ENCODE assay signal across 8 cellular contexts in genomic region chr16:30805370-30806169, GRCh38. TPM values are rescaled to one million over a fixed set of nuclear protein-coding genes. Genes with fewer than 3 reads are reported as not detected.
A peak's percentile ranks its signal among the peaks of the same experiment; 100 is the strongest.
DNase-seq lines count a peak whose midpoint lies in the region; ATAC-seq and TF ChIP-seq lines count a peak whose summit lies in the region.

No MANE protein-coding gene starts in this region.

- H3K27me3 ChIP-seq in liver (ENCODE audit: control insufficient read depth in 4 of 4, insufficient read depth in 4 of 4, low read length in 3 of 4), result no peaks in the 10 kb centered on the region

- intact Hi-C loops in activated CD4-positive, alpha-beta memory T cell treated with anti-CD3 and anti-CD28 coated beads for 36 hours (cut with micrococcal nuclease), result loop anchor here (1.0 kb wide), 1 partner anchor 18 kb away; the partner anchor contains the start of gene ZNF629

- POLR2A ChIA-PET in activated CD4-positive, alpha-beta memory T cell treated with anti-CD3 and anti-CD28 coated beads for 36 hours (lab: Charles Lee), result interaction anchor here (0.7 to 1.5 kb wide), 6 partner anchors 9 to 96 kb away, joined by 3 to 18 read pairs (median 3); partner anchors contain the start of gene ZNF629

- TF ChIP-seq RAD21 in liver (IDR thresholded peaks at IDR 0.05), result peak in 1 of 2 donors; percentile 58

- H3K4me1 Mint-ChIP-seq in activated CD4-positive, alpha-beta memory T cell treated with anti-CD3 and anti-CD28 coated beads for 36 hours (ENCODE audit: low read depth), result peaks cover 14% of the 10 kb centered on the region

- CTCF ChIA-PET in activated CD4-positive, alpha-beta memory T cell treated with anti-CD3 and anti-CD28 coated beads for 36 hours (lab: Charles Lee), result interaction anchor here (0.8 to 3.0 kb wide), 8 partner anchors 9 to 376 kb away, joined by 3 to 34 read pairs (median 6); partner anchors contain the start of genes DCTPP1 and ZNF629

- peak overlapping the region; percentile 63 for H3K4me3 Mint-ChIP-seq in activated CD4-positive, alpha-beta memory T cell treated with anti-CD3 and anti-CD28 coated beads for 36 hours

- peak; percentile 96 for DNase-seq in AG20443 (ENCODE audit: low spot score)
- DNase-seq in NCI-H345 treated with DMSO at 0.1 percent for 48 hours (lab: John Stamatoyannopoulos, UW; ENCODE audit: unreplicated experiment), result peak; percentile 69
- DNase-seq in activated CD4-positive, alpha-beta memory T cell treated with anti-CD3 and anti-CD28 coated beads for 36 hours, result peak; percentile 66
- peak; percentile 90 for DNase-seq in ecto neural progenitor cell (ENCODE audit: low spot score)
- DNase-seq in stimulated activated CD4-positive, alpha-beta T cell treated with anti-CD3 and anti-CD28 coated beads, Interleukin-4, amount 100 ng/mL, for 1 hour, result peak; percentile 68
- no peak for DNase-seq in GM19240 (ENCODE audit: insufficient read length, low spot score)

- H3K4me1 ChIP-seq in liver (ENCODE audit: control insufficient read depth in 4 of 4, insufficient read depth in 4 of 4, low read length in 3 of 4), result peaks cover 5 to 13% (median 11%) of the 10 kb centered on the region in 4 donors

- H3K27ac Mint-ChIP-seq in activated CD4-positive, alpha-beta memory T cell treated with anti-CD3 and anti-CD28 coated beads for 36 hours, result peak overlapping the region; percentile 45

- peak overlapping the region; percentile 66 to 78 (median 74) for H3K4me3 ChIP-seq in liver (ENCODE audit: low read depth in 1 of 3, low read length in 3 of 3)

- H3K27ac ChIP-seq in liver (ENCODE audit: low read depth in 1 of 2, low read length in 2 of 2), result peak overlapping the region; percentile 68 to 84

- 3% methylated on average over 62 of the region's 62 CpGs for WGBS in liver

- H3K9me3 Mint-ChIP-seq in activated CD4-positive, alpha-beta memory T cell treated with anti-CD3 and anti-CD28 coated beads for 36 hours, result no peaks in the 10 kb centered on the region

- H3K9me3 ChIP-seq in liver (ENCODE audit: control insufficient read depth in 4 of 4, low read length in 3 of 4), result no peaks in the 10 kb centered on the region

- no peaks in the 10 kb centered on the region for H3K36me3 Mint-ChIP-seq in activated CD4-positive, alpha-beta memory T cell treated with anti-CD3 and anti-CD28 coated beads for 36 hours

- H3K27me3 Mint-ChIP-seq in activated CD4-positive, alpha-beta memory T cell treated with anti-CD3 and anti-CD28 coated beads for 36 hours, result peaks cover 1% of the 10 kb centered on the region

- no peak for TF ChIP-seq CTCF in liver (IDR thresholded peaks at IDR 0.05; ENCODE audit: low read depth, low read length, missing input control)

- peak; percentile 59 for ATAC-seq in GM21825 (IDR thresholded peaks at IDR 0.05; ENCODE audit: unreplicated experiment)

- peak overlapping the region; percentile 34 to 91 for H3K9ac ChIP-seq in liver (ENCODE audit: low read depth in 1 of 2, low read length in 2 of 2)

- no peaks in the 10 kb centered on the region for H3K36me3 ChIP-seq in liver (ENCODE audit: control insufficient read depth in 4 of 4, insufficient read depth in 3 of 4, low read depth in 1 of 4, low read length in 3 of 4)

TF ChIP-seq in liver, 16 proteins besides CTCF, POLR2A, EP300 and RAD21:
- TF ChIP-seq NR2F2 (IDR thresholded peaks at IDR 0.05) (peak; percentile 74), EGR1 (IDR thresholded peaks at IDR 0.05; ENCODE audit: low read depth in 2 of 2) (peak in 1 of 2 donors; percentile 36), YY1 (IDR thresholded peaks at IDR 0.05) (peak; percentile 82), RXRA (IDR thresholded peaks at IDR 0.05) (peak; percentile 55 to 65), FOXA2 (IDR thresholded peaks at IDR 0.05) (no peak), TAF1 (conservative IDR thresholded peaks at IDR 0.05) (no peak), FOXA1 (IDR thresholded peaks at IDR 0.05) (no peak), JUND (IDR thresholded peaks at IDR 0.05) (no peak), HNF4G (IDR thresholded peaks at IDR 0.05) (no peak), SP1 (IDR thresholded peaks at IDR 0.05) (peak; percentile 64), GABPA (IDR thresholded peaks at IDR 0.05 in 1 of 2, conservative IDR thresholded peaks at IDR 0.05 in 1 of 2) (peak; percentile 74 to 92), HNF4A (conservative IDR thresholded peaks at IDR 0.05) (peak in 1 of 2 donors; percentile 29)
- TF ChIP-seq, protein P1, sequence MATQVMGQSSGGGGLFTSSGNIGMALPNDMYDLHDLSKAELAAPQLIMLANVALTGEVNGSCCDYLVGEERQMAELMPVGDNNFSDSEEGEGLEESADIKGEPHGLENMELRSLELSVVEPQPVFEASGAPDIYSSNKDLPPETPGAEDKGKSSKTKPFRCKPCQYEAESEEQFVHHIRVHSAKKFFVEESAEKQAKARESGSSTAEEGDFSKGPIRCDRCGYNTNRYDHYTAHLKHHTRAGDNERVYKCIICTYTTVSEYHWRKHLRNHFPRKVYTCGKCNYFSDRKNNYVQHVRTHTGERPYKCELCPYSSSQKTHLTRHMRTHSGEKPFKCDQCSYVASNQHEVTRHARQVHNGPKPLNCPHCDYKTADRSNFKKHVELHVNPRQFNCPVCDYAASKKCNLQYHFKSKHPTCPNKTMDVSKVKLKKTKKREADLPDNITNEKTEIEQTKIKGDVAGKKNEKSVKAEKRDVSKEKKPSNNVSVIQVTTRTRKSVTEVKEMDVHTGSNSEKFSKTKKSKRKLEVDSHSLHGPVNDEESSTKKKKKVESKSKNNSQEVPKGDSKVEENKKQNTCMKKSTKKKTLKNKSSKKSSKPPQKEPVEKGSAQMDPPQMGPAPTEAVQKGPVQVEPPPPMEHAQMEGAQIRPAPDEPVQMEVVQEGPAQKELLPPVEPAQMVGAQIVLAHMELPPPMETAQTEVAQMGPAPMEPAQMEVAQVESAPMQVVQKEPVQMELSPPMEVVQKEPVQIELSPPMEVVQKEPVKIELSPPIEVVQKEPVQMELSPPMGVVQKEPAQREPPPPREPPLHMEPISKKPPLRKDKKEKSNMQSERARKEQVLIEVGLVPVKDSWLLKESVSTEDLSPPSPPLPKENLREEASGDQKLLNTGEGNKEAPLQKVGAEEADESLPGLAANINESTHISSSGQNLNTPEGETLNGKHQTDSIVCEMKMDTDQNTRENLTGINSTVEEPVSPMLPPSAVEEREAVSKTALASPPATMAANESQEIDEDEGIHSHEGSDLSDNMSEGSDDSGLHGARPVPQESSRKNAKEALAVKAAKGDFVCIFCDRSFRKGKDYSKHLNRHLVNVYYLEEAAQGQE (IDR thresholded peaks at IDR 0.05), result peak; percentile 67
- TF ChIP-seq, protein P2, sequence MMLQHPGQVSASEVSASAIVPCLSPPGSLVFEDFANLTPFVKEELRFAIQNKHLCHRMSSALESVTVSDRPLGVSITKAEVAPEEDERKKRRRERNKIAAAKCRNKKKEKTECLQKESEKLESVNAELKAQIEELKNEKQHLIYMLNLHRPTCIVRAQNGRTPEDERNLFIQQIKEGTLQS (IDR thresholded peaks at IDR 0.05), result no peak
- TF ChIP-seq, protein P3, sequence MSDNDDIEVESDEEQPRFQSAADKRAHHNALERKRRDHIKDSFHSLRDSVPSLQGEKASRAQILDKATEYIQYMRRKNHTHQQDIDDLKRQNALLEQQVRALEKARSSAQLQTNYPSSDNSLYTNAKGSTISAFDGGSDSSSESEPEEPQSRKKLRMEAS (IDR thresholded peaks at IDR 0.05), result peak; percentile 64
- TF ChIP-seq, protein P4, sequence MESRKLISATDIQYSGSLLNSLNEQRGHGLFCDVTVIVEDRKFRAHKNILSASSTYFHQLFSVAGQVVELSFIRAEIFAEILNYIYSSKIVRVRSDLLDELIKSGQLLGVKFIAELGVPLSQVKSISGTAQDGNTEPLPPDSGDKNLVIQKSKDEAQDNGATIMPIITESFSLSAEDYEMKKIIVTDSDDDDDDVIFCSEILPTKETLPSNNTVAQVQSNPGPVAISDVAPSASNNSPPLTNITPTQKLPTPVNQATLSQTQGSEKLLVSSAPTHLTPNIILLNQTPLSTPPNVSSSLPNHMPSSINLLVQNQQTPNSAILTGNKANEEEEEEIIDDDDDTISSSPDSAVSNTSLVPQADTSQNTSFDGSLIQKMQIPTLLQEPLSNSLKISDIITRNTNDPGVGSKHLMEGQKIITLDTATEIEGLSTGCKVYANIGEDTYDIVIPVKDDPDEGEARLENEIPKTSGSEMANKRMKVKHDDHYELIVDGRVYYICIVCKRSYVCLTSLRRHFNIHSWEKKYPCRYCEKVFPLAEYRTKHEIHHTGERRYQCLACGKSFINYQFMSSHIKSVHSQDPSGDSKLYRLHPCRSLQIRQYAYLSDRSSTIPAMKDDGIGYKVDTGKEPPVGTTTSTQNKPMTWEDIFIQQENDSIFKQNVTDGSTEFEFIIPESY (IDR thresholded peaks at IDR 0.05), result no peak

RNA-seq across cellular contexts. Expression of gene ZNF629, which starts 18.6 kb away (rescaled TPM):
- 1 to 10 TPM; 2.9 to 3.1 TPM for total RNA-seq in activated CD4-positive, alpha-beta memory T cell treated with anti-CD3 and anti-CD28 coated beads for 36 hours
- 1 to 10 TPM; 3.3 to 4.2 TPM for total RNA-seq in liver
- polyA plus RNA-seq in liver, result 1 to 10 TPM in 1 of 2 donors, under 1 TPM in 1; 0.86 to 3.5 TPM

RNA-seq across cellular contexts. Expression of gene RNF40, which starts 43.4 kb away (rescaled TPM):
- 10 to 100 TPM; 70.9 to 72.8 TPM for total RNA-seq in activated CD4-positive, alpha-beta memory T cell treated with anti-CD3 and anti-CD28 coated beads for 36 hours
- total RNA-seq in liver, result 10 to 100 TPM; 41.0 to 55.4 TPM
- polyA plus RNA-seq in liver, result 10 to 100 TPM; 25.9 to 27.1 TPM

RNA-seq across cellular contexts. Expression of gene CFAP119, which starts 43.7 kb away (rescaled TPM):
- total RNA-seq in activated CD4-positive, alpha-beta memory T cell treated with anti-CD3 and anti-CD28 coated beads for 36 hours, result 1 to 10 TPM; 3.8 to 4.9 TPM
- 1 to 10 TPM in 1 of 2 donors, under 1 TPM in 1; 0.33 to 2.7 TPM for total RNA-seq in liver
- polyA plus RNA-seq in liver, result 1 to 10 TPM in 1 of 2 donors, under 1 TPM in 1; 0.82 to 1.6 TPM

RNA-seq across cellular contexts. Expression of gene PHKG2, which starts 57.3 kb away (rescaled TPM):
- 10 to 100 TPM; 24.1 to 27.9 TPM for total RNA-seq in activated CD4-positive, alpha-beta memory T cell treated with anti-CD3 and anti-CD28 coated beads for 36 hours
- total RNA-seq in liver, result 10 to 100 TPM in 1 of 2 donors, 1 to 10 TPM in 1; 9.2 to 16.3 TPM
- 10 to 100 TPM; 19.5 to 21.2 TPM for polyA plus RNA-seq in liver
